16 cellular contexts compared by ENCODE assay signal in the genomic region with DNA sequence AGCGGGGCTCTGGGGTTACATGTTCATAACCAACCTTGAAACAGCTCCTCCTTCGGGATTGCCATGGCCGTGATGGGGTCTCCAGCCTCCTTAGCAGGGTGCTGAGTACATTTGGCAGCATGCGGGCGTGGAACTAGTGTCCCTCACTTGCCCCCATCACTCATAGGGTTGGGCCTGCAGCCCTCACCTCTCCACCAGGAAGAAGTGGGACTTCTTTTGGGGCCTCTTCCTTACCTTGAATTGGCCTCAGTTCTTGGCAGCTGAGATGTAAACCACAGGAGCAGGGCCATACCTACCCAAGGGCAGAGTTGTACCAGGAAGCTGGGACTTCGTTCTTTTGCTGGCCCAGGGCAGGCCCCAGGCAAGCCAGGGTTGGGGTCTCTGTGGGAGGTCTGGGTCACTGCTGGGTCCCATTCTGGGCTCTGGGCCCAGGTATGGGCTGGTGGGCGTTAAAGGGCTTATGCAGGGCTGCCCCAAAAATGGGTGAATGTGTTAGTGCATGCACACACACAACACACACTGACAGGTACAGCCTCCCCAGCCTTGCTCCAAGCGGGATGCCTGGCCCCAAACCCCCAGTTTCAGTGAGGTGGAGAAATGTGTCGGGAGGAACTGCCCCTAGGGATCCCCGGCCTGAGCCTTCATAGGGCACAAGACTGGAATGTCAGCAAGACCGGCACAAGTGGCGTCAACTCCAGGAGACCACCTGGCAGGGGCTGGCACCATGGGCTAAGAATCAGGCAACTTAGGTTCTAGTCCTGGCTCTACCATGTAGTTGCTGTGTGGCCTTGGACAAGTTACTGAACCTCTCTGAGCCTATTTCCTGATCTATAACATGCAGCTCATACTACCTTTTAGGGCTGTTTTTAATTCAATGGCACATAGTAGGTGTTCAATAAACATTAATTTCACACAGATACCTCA. TPM values are rescaled to one million over a fixed set of nuclear protein-coding genes. Genes with fewer than 3 reads are reported as not detected.
DNase-seq lines count a peak whose midpoint lies in the region; ATAC-seq and TF ChIP-seq lines count a peak whose summit lies in the region.
"Had no signal": no experiment of that assay in that cellular context is flagged by ENCODE, and none has a peak within 500 bp of the region (broad histone marks: within the 10 kb centered on the region; RNA-seq: fewer than 3 reads in every experiment).

No MANE protein-coding gene starts in this region.

- no peaks in the 10 kb centered on the region for H3K79me2 ChIP-seq in fibroblast of lung (ENCODE audit: control insufficient read depth, insufficient read depth, low read length)

- TF ChIP-seq CTCF in HEK293 (tag by site-specific recombination; IDR thresholded peaks at IDR 0.05) = no peak
- TF ChIP-seq CTCF in RWPE2 (IDR thresholded peaks at IDR 0.05; ENCODE audit: poor library complexity, severe bottlenecking) = no peak
- no peak for TF ChIP-seq CTCF in fibroblast of lung (conservative IDR thresholded peaks at IDR 0.05 in 1 of 2, IDR thresholded peaks at IDR 0.05 in 1 of 2; ENCODE audit: low read depth in 1 of 2, low read length in 2 of 2)

- H3K27me3 ChIP-seq in RWPE2 (ENCODE audit: insufficient read depth, poor library complexity, severe bottlenecking) = no peaks in the 10 kb centered on the region
- peaks cover 2% of the 10 kb centered on the region for H3K27me3 ChIP-seq in fibroblast of lung (ENCODE audit: control insufficient read depth, insufficient read depth, low read length)

- H3K36me3 ChIP-seq in HEK293 (ENCODE audit: control insufficient read depth in 2 of 2, insufficient read depth in 1 of 2, low read length in 2 of 2) (peaks cover 0 to 4% of the 10 kb centered on the region in 2 experiments; a peak in 2 of 3 replicates), RWPE2 (ENCODE audit: low read depth) (peaks cover 6% of the 10 kb centered on the region), fibroblast of lung (ENCODE audit: control insufficient read depth, insufficient read depth, low read length) (no peaks in the 10 kb centered on the region)
- H3K36me3 ChIP-seq: HAP-1 had no signal

- H3K27ac ChIP-seq in HEK293 (ENCODE audit: extremely low read depth, low read depth, low read length) (no peak overlapping the region), RWPE2 (ENCODE audit: poor library complexity, severe bottlenecking) (peak overlapping the region; percentile 79), fibroblast of lung (ENCODE audit: insufficient read depth, low read length) (peak overlapping the region; percentile 61)
- H3K27ac ChIP-seq: C4-2B had no signal

- CTCF ChIA-PET in HEK293 (lab: Yijun Ruan, JAX) = interaction anchor here (0.6 to 2.6 kb wide), 8 partner anchors 16 to 336 kb away, joined by 3 to 20 read pairs (median 4); no protein-coding TSS in a partner anchor

- no peak overlapping the region for H3K4me2 ChIP-seq in fibroblast of lung (ENCODE audit: extremely low read depth, insufficient read depth, low read length)

- ATAC-seq in RWPE2 (ENCODE audit: low read depth) (no peak), GM21423 (IDR thresholded peaks at IDR 0.05; ENCODE audit: unreplicated experiment) (no peak)
- ATAC-seq in activated T-helper 17 cell treated with anti-CD3 and anti-CD28 coated beads, Interleukin-2, amount 50 U/mL, for 72 hours (replicated peaks) = no peak
- ATAC-seq: naive thymus-derived CD8-positive, alpha-beta T cell; sciatic nerve had no signal

- H3K27me3 Mint-ChIP-seq in activated T-helper 17 cell treated with anti-CD3 and anti-CD28 coated beads, Interleukin-2, amount 50 U/mL, for 72 hours = peaks cover 13% of the 10 kb centered on the region

- DNase-seq in RWPE2 (ENCODE audit: low spot score) (no peak), fibroblast of lung (ENCODE audit: low read depth in 2 of 2) (no peak), renal cortical epithelial cell (ENCODE audit: low read depth) (peak; percentile 56)
- DNase-seq in stimulated activated CD4-positive, alpha-beta T cell treated with anti-CD3 and anti-CD28 coated beads, Interleukin-2, amount 100 ng/mL, for 24 hours = no peak
- DNase-seq in activated CD4-positive, CD25-positive, alpha-beta regulatory T cell treated with anti-CD3 and anti-CD28 coated beads, Interleukin-2, amount 50 U/mL, for 72 hours = no peak
- DNase-seq: activated naive CD4-positive, alpha-beta T cell treated with anti-CD3 and anti-CD28 coated beads, Interleukin-2, amount 10 ng/mL, durations not matched to agents 7 days and 5 days; naive thymus-derived CD8-positive, alpha-beta T cell; NCI-H1092 treated with DMSO at 0.1 percent for 48 hours; NCI-H524 treated with DMSO at 0.1 percent for 48 hours had no signal

- H3K9me3 ChIP-seq in HEK293 (ENCODE audit: control insufficient read depth, insufficient read depth, low read depth, low read length) (no peaks in the 10 kb centered on the region), RWPE2 (ENCODE audit: severe bottlenecking) (no peaks in the 10 kb centered on the region), fibroblast of lung (ENCODE audit: control insufficient read depth, insufficient read depth, low read depth, low read length) (no peaks in the 10 kb centered on the region)
- H3K9me3 ChIP-seq: HAP-1 had no signal

- no peaks in the 10 kb centered on the region for H3K4me1 Mint-ChIP-seq in activated T-helper 17 cell treated with anti-CD3 and anti-CD28 coated beads, Interleukin-2, amount 50 U/mL, for 72 hours
- H3K4me1 Mint-ChIP-seq: activated naive CD4-positive, alpha-beta T cell treated with anti-CD3 and anti-CD28 coated beads, Interleukin-2, amount 10 ng/mL, durations not matched to agents 7 days and 5 days had no signal

- no peak overlapping the region for H3K9ac ChIP-seq in fibroblast of lung (ENCODE audit: insufficient read depth, low read length)

- H3K4me3 ChIP-seq in HEK293 (ENCODE audit: low read depth, low read length) (no peak overlapping the region), RWPE2 (ENCODE audit: severe bottlenecking) (no peak overlapping the region), fibroblast of lung (replicated peaks in 1 of 4; ENCODE audit: control extremely low read depth in 1 of 4, insufficient read depth in 1 of 4, low read depth in 3 of 4, low read length in 4 of 4) (no peak overlapping the region)
- H3K4me3 ChIP-seq: HAP-1 had no signal

- no peaks in the 10 kb centered on the region for H3K9me3 Mint-ChIP-seq in activated T-helper 17 cell treated with anti-CD3 and anti-CD28 coated beads, Interleukin-2, amount 50 U/mL, for 72 hours
- H3K9me3 Mint-ChIP-seq: activated naive CD4-positive, alpha-beta T cell treated with anti-CD3 and anti-CD28 coated beads, Interleukin-2, amount 10 ng/mL, durations not matched to agents 7 days and 5 days; naive thymus-derived CD8-positive, alpha-beta T cell had no signal

- no peak overlapping the region for H2AFZ ChIP-seq in fibroblast of lung (ENCODE audit: low read length)

- H4K20me1 ChIP-seq in fibroblast of lung (ENCODE audit: control insufficient read depth, extremely low read depth, insufficient read depth, low read length) = no peaks in the 10 kb centered on the region

- no peaks in the 10 kb centered on the region for H3K36me3 Mint-ChIP-seq in activated T-helper 17 cell treated with anti-CD3 and anti-CD28 coated beads, Interleukin-2, amount 50 U/mL, for 72 hours (ENCODE audit: low read depth)
- H3K36me3 Mint-ChIP-seq: activated naive CD4-positive, alpha-beta T cell treated with anti-CD3 and anti-CD28 coated beads, Interleukin-2, amount 10 ng/mL, durations not matched to agents 7 days and 5 days; naive thymus-derived CD8-positive, alpha-beta T cell had no signal

- H3K4me1 ChIP-seq in HEK293 (ENCODE audit: control insufficient read depth, insufficient read depth, low read length) (peaks cover 23% of the 10 kb centered on the region), RWPE2 (ENCODE audit: insufficient read depth, poor library complexity, severe bottlenecking) (peaks cover 60% of the 10 kb centered on the region), fibroblast of lung (ENCODE audit: control insufficient read depth, extremely low read depth, insufficient read depth, low read length) (peaks cover 11% of the 10 kb centered on the region)
- H3K4me1 ChIP-seq: HAP-1 had no signal

- POLR2A ChIA-PET in HEK293 (lab: Yijun Ruan, JAX) = interaction anchor here (0.9 to 1.8 kb wide), 2 partner anchors 12 to 167 kb away, joined by 3 to 5 read pairs; no protein-coding TSS in a partner anchor

- no peak overlapping the region for H3K4me3 Mint-ChIP-seq in activated T-helper 17 cell treated with anti-CD3 and anti-CD28 coated beads, Interleukin-2, amount 50 U/mL, for 72 hours
- H3K4me3 Mint-ChIP-seq: activated naive CD4-positive, alpha-beta T cell treated with anti-CD3 and anti-CD28 coated beads, Interleukin-2, amount 10 ng/mL, durations not matched to agents 7 days and 5 days; naive thymus-derived CD8-positive, alpha-beta T cell had no signal

- H3K27ac Mint-ChIP-seq in activated T-helper 17 cell treated with anti-CD3 and anti-CD28 coated beads, Interleukin-2, amount 50 U/mL, for 72 hours = no peak overlapping the region
- H3K27ac Mint-ChIP-seq: activated naive CD4-positive, alpha-beta T cell treated with anti-CD3 and anti-CD28 coated beads, Interleukin-2, amount 10 ng/mL, durations not matched to agents 7 days and 5 days; naive thymus-derived CD8-positive, alpha-beta T cell had no signal

RNA-seq across cellular contexts. Expression of gene KRT15, which starts 3.9 kb away (rescaled TPM):
- total RNA-seq in fibroblast of lung (0.17 TPM in 1 of 2 replicates, not detected in the other), renal cortical epithelial cell (0.99 and 2.8 TPM in 2 replicates)
- polyA plus RNA-seq in fibroblast of lung = 0.47 and 1.8 TPM in 2 replicates
- polyA plus RNA-seq in fibroblast of lung (2012) = 1.0 TPM in 1 of 2 replicates, not detected in the other
- 7.9 TPM in 1 of 2 replicates, not detected in the other for polyA minus RNA-seq in fibroblast of lung (ENCODE audit: low replicate concordance)
- total RNA-seq in activated T-helper 17 cell treated with anti-CD3 and anti-CD28 coated beads, Interleukin-2, amount 50 U/mL, for 72 hours = not detected
- total RNA-seq: cerebellum; naive thymus-derived CD8-positive, alpha-beta T cell had no signal
- polyA plus RNA-seq: naive thymus-derived CD8-positive, alpha-beta T cell had no signal

RNA-seq across cellular contexts. Expression of gene KRT19, which starts 5.5 kb away (rescaled TPM):
- total RNA-seq in fibroblast of lung = 11.6 and 22.3 TPM in 2 replicates
- polyA plus RNA-seq in fibroblast of lung = 8.1 and 32.6 TPM in 2 replicates
- 9.7 and 37.9 TPM in 2 replicates for polyA plus RNA-seq in fibroblast of lung (2012)
- 11.5 and 39.4 TPM in 2 replicates for polyA minus RNA-seq in fibroblast of lung (ENCODE audit: low replicate concordance)
- 844 and 5,183 TPM in 2 replicates for total RNA-seq in renal cortical epithelial cell
- total RNA-seq in activated T-helper 17 cell treated with anti-CD3 and anti-CD28 coated beads, Interleukin-2, amount 50 U/mL, for 72 hours = not detected
- total RNA-seq: naive thymus-derived CD8-positive, alpha-beta T cell had no signal
- polyA plus RNA-seq: naive thymus-derived CD8-positive, alpha-beta T cell had no signal

RNA-seq across cellular contexts. Expression of gene KRT13, which starts 17.2 kb away (rescaled TPM):
- total RNA-seq in fibroblast of lung = not detected in 2 replicates
- 0.03 TPM in 1 of 2 replicates, not detected in the other for polyA plus RNA-seq in fibroblast of lung
- polyA plus RNA-seq in fibroblast of lung (2012) = not detected in 2 replicates
- not detected in 2 replicates for polyA minus RNA-seq in fibroblast of lung (ENCODE audit: low replicate concordance)
- not detected in 2 replicates for total RNA-seq in renal cortical epithelial cell
- total RNA-seq in activated T-helper 17 cell treated with anti-CD3 and anti-CD28 coated beads, Interleukin-2, amount 50 U/mL, for 72 hours = not detected
- total RNA-seq: naive thymus-derived CD8-positive, alpha-beta T cell had no signal
- polyA plus RNA-seq: naive thymus-derived CD8-positive, alpha-beta T cell had no signal

RNA-seq across cellular contexts. Expression of gene KRT36, which starts 32.9 kb away (rescaled TPM):
- total RNA-seq in fibroblast of lung = not detected in 2 replicates
- 0.03 TPM in 2 replicates for polyA plus RNA-seq in fibroblast of lung
- not detected in 2 replicates for polyA plus RNA-seq in fibroblast of lung (2012)
- polyA minus RNA-seq in fibroblast of lung (ENCODE audit: low replicate concordance) = not detected in 2 replicates
- not detected in 2 replicates for total RNA-seq in renal cortical epithelial cell
- total RNA-seq in activated T-helper 17 cell treated with anti-CD3 and anti-CD28 coated beads, Interleukin-2, amount 50 U/mL, for 72 hours = not detected
- total RNA-seq: cerebellum; naive thymus-derived CD8-positive, alpha-beta T cell; sciatic nerve had no signal
- polyA plus RNA-seq: naive thymus-derived CD8-positive, alpha-beta T cell had no signal

RNA-seq across cellular contexts. Expression of gene KRT35, which starts 41.6 kb away (rescaled TPM):
- not detected in 2 replicates for total RNA-seq in fibroblast of lung
- not detected in 2 replicates for polyA plus RNA-seq in fibroblast of lung
- not detected in 2 replicates for polyA plus RNA-seq in fibroblast of lung (2012)
- polyA minus RNA-seq in fibroblast of lung (ENCODE audit: low replicate concordance) = not detected in 2 replicates
- total RNA-seq in renal cortical epithelial cell = not detected in 2 replicates
- total RNA-seq in activated T-helper 17 cell treated with anti-CD3 and anti-CD28 coated beads, Interleukin-2, amount 50 U/mL, for 72 hours = not detected
- total RNA-seq: cerebellum; naive thymus-derived CD8-positive, alpha-beta T cell had no signal
- polyA plus RNA-seq: naive thymus-derived CD8-positive, alpha-beta T cell had no signal

Comparison
In these comparisons a context has a peak if more than half of its experiments do, and no peak if none do; other contexts are left out.
1. RNA of gene KRT19, which starts 5.5 kb away (total RNA-seq): 844 to 5,183 TPM in renal cortical epithelial cell; 11.6 to 22.3 TPM in fibroblast of lung and not detected in activated T-helper 17 cell treated with anti-CD3 and anti-CD28 coated beads, Interleukin-2, amount 50 U/mL, for 72 hours; every median in the first group is over 10 times any median in the second.